Comparison of ENCODE assay signal across 8 cellular contexts in genomic region chr5:14582797-14583137, GRCh38. TPM values are rescaled to one million over a fixed set of nuclear protein-coding genes. Genes with fewer than 3 reads are reported as not detected.
DNase-seq lines count a peak whose midpoint lies in the region; ATAC-seq and TF ChIP-seq lines count a peak whose summit lies in the region.

No MANE protein-coding gene starts in this region.

- H3K36me3 ChIP-seq in BE2C (no peaks in the 10 kb centered on the region), HUES6 (ENCODE audit: control insufficient read depth, insufficient read depth, low read length) (no peaks in the 10 kb centered on the region)

- H3K4me1 ChIP-seq in BE2C (no peaks in the 10 kb centered on the region), HUES6 (ENCODE audit: control insufficient read depth, insufficient read depth, low read length) (no peaks in the 10 kb centered on the region)

- ATAC-seq in HG03135 (IDR thresholded peaks at IDR 0.05; ENCODE audit: unreplicated experiment) (no peak), GM21381 (IDR thresholded peaks at IDR 0.05; ENCODE audit: unreplicated experiment) (no peak), HG03520 (IDR thresholded peaks at IDR 0.05; ENCODE audit: unreplicated experiment) (no peak)

- no peak overlapping the region for H3K9ac ChIP-seq in HUES6 (ENCODE audit: low read length)

- H3K9me3 ChIP-seq in BE2C (no peaks in the 10 kb centered on the region; the same call in 1 of the 2 replicates), HUES6 (ENCODE audit: control insufficient read depth, insufficient read depth, low read depth, low read length) (peaks cover 4% of the 10 kb centered on the region; the same call in 1 of the 2 replicates)

- H3K27me3 ChIP-seq in BE2C (no peaks in the 10 kb centered on the region), HUES6 (ENCODE audit: control insufficient read depth, insufficient read depth, low read length) (peaks cover 60% of the 10 kb centered on the region)

- H3K4me3 ChIP-seq in BE2C (ENCODE audit: low read depth, low read length) (peak overlapping the region; percentile 72), HUES6 (ENCODE audit: low read depth, low read length) (peak overlapping the region; percentile 94), cardiac fibroblast (replicated peaks in 1 of 2; ENCODE audit: low read depth in 2 of 2, low read length in 2 of 2) (no peak overlapping the region)

- DNase-seq in BE2C: no peak
- peak in 1 of 2 donors; percentile 5 for DNase-seq in cardiac fibroblast (ENCODE audit: low read depth in 2 of 2)
- DNase-seq in myocyte (ENCODE audit: low read depth): peak; percentile 8
- no peak for DNase-seq in activated CD4-positive, alpha-beta T cell treated with anti-CD3 and anti-CD28 coated beads for 48 hours

- no peak overlapping the region for H3K27ac ChIP-seq in HUES6 (ENCODE audit: low read depth, low read length)

- TF ChIP-seq CTCF in BE2C (IDR thresholded peaks at IDR 0.05; ENCODE audit: low read depth, low read length): no peak; the same call in none of the 2 replicates
- peak; percentile 6 for TF ChIP-seq CTCF in cardiac fibroblast (IDR thresholded peaks at IDR 0.05; ENCODE audit: low read depth, low read length)

RNA-seq across cellular contexts. Expression of gene OTULINL, which starts 1.2 kb away (rescaled TPM):
- 22.0 TPM for polyA plus RNA-seq in BE2C (2012; ENCODE audit: insufficient read depth, insufficient read length, low read depth)
- total RNA-seq in myocyte: 0.05 and 0.16 TPM in 2 replicates
- polyA plus RNA-seq in myocyte (2012): not detected

Comparison
In these comparisons a context has a peak if more than half of its experiments do, and no peak if none do; other contexts are left out.
1. H3K4me3 ChIP-seq: peak in BE2C (single experiment) and HUES6 (single experiment); none in cardiac fibroblast (0 of 2).